In genomic region chr4:11805837-11806236, GRCh38 we compare ENCODE assay signal across 8 cellular contexts.
A peak's percentile ranks its signal among the peaks of the same experiment; 100 is the strongest.
DNase-seq lines count a peak whose midpoint lies in the region; ATAC-seq and TF ChIP-seq lines count a peak whose summit lies in the region.

No MANE protein-coding gene starts in this region.

- H3K4me3 ChIP-seq in GM12865 (ENCODE audit: low read depth, low read length) (no peak overlapping the region), upper lobe of right lung (no peak overlapping the region)

- H3K27me3 ChIP-seq in upper lobe of right lung, result no peaks in the 10 kb centered on the region

- H3K4me1 ChIP-seq in upper lobe of right lung, result no peaks in the 10 kb centered on the region

- H3K27me3 Mint-ChIP-seq in activated T-helper 2 cell treated with anti-CD3 and anti-CD28 coated beads, Interferon-gamma antibody, Interleukin-2, Interleukin-4, amounts not matched to agents 10 μg/mL and 5 μg/mL and 100 μg/mL, durations not matched to agents 14 hours and 24 hours and 36 hours (ENCODE audit: low read depth), result no peaks in the 10 kb centered on the region
- no peaks in the 10 kb centered on the region for H3K27me3 Mint-ChIP-seq in activated CD4-positive, alpha-beta memory T cell treated with anti-CD3 and anti-CD28 coated beads, Interleukin-2, amount 10 ng/mL, durations not matched to agents 7 days and 5 days

- no peak overlapping the region for H3K27ac Mint-ChIP-seq in activated T-helper 2 cell treated with anti-CD3 and anti-CD28 coated beads, Interferon-gamma antibody, Interleukin-2, Interleukin-4, amounts not matched to agents 10 μg/mL and 5 μg/mL and 100 μg/mL, durations not matched to agents 14 hours and 24 hours and 36 hours
- H3K27ac Mint-ChIP-seq in activated CD4-positive, alpha-beta memory T cell treated with anti-CD3 and anti-CD28 coated beads, Interleukin-2, amount 10 ng/mL, durations not matched to agents 7 days and 5 days, result no peak overlapping the region

- no peaks in the 10 kb centered on the region for H3K4me1 Mint-ChIP-seq in activated T-helper 2 cell treated with anti-CD3 and anti-CD28 coated beads, Interferon-gamma antibody, Interleukin-2, Interleukin-4, amounts not matched to agents 10 μg/mL and 5 μg/mL and 100 μg/mL, durations not matched to agents 14 hours and 24 hours and 36 hours (ENCODE audit: low read depth)
- H3K4me1 Mint-ChIP-seq in activated CD4-positive, alpha-beta memory T cell treated with anti-CD3 and anti-CD28 coated beads, Interleukin-2, amount 10 ng/mL, durations not matched to agents 7 days and 5 days, result no peaks in the 10 kb centered on the region

- POLR2A ChIA-PET in activated CD4-positive, alpha-beta memory T cell treated with anti-CD3 and anti-CD28 coated beads, Interleukin-2, amount 10 ng/mL, durations not matched to agents 7 days and 5 days (lab: Charles Lee), result no interaction called here

- no peaks in the 10 kb centered on the region for H3K9me3 ChIP-seq in upper lobe of right lung

- CTCF ChIA-PET in activated CD4-positive, alpha-beta memory T cell treated with anti-CD3 and anti-CD28 coated beads, Interleukin-2, amount 10 ng/mL, durations not matched to agents 7 days and 5 days (lab: Charles Lee), result no interaction called here

- no peaks in the 10 kb centered on the region for H3K36me3 ChIP-seq in upper lobe of right lung

- ATAC-seq in HG03565 (IDR thresholded peaks at IDR 0.05; ENCODE audit: unreplicated experiment) (peak; percentile 49), upper lobe of right lung (peak; percentile 91), HG03439 (IDR thresholded peaks at IDR 0.05; ENCODE audit: unreplicated experiment) (no peak)

- no peak overlapping the region for H3K4me3 Mint-ChIP-seq in activated T-helper 2 cell treated with anti-CD3 and anti-CD28 coated beads, Interferon-gamma antibody, Interleukin-2, Interleukin-4, amounts not matched to agents 10 μg/mL and 5 μg/mL and 100 μg/mL, durations not matched to agents 14 hours and 24 hours and 36 hours (ENCODE audit: low read depth)
- H3K4me3 Mint-ChIP-seq in activated CD4-positive, alpha-beta memory T cell treated with anti-CD3 and anti-CD28 coated beads, Interleukin-2, amount 10 ng/mL, durations not matched to agents 7 days and 5 days, result no peak overlapping the region

- H3K36me3 Mint-ChIP-seq in activated T-helper 2 cell treated with anti-CD3 and anti-CD28 coated beads, Interferon-gamma antibody, Interleukin-2, Interleukin-4, amounts not matched to agents 10 μg/mL and 5 μg/mL and 100 μg/mL, durations not matched to agents 14 hours and 24 hours and 36 hours (ENCODE audit: low read depth), result no peaks in the 10 kb centered on the region
- no peaks in the 10 kb centered on the region for H3K36me3 Mint-ChIP-seq in activated CD4-positive, alpha-beta memory T cell treated with anti-CD3 and anti-CD28 coated beads, Interleukin-2, amount 10 ng/mL, durations not matched to agents 7 days and 5 days (ENCODE audit: low read depth)

- DNase-seq in GM12865 (ENCODE audit: low read depth) (peak; percentile 6), SW 1271 (lab: John Stamatoyannopoulos, UW) (peak; percentile 4 to 42), hepatic stellate cell (ENCODE audit: low spot score) (peak; percentile 3), upper lobe of right lung (no peak)
- no peak for DNase-seq in activated T-helper 2 cell treated with anti-CD3 and anti-CD28 coated beads, Interferon-gamma antibody, Interleukin-2, Interleukin-4, amounts not matched to agents 10 μg/mL and 5 μg/mL and 100 μg/mL, durations not matched to agents 14 hours and 24 hours and 36 hours (ENCODE audit: low spot score)
- no peak for DNase-seq in activated CD4-positive, alpha-beta memory T cell treated with anti-CD3 and anti-CD28 coated beads, Interleukin-2, amount 10 ng/mL, durations not matched to agents 7 days and 5 days

- TF ChIP-seq CTCF in GM12865 (IDR thresholded peaks at IDR 0.05; ENCODE audit: insufficient read depth, low read depth, low read length, missing control alignments) (peak; percentile 26), upper lobe of right lung (IDR thresholded peaks at IDR 0.05) (peak; percentile 56)

- no peak overlapping the region for H3K27ac ChIP-seq in upper lobe of right lung

- no peaks in the 10 kb centered on the region for H3K9me3 Mint-ChIP-seq in activated T-helper 2 cell treated with anti-CD3 and anti-CD28 coated beads, Interferon-gamma antibody, Interleukin-2, Interleukin-4, amounts not matched to agents 10 μg/mL and 5 μg/mL and 100 μg/mL, durations not matched to agents 14 hours and 24 hours and 36 hours
- H3K9me3 Mint-ChIP-seq in activated CD4-positive, alpha-beta memory T cell treated with anti-CD3 and anti-CD28 coated beads, Interleukin-2, amount 10 ng/mL, durations not matched to agents 7 days and 5 days, result no peaks in the 10 kb centered on the region

- intact Hi-C loops in upper lobe of right lung (cut with DNase I), result no loop called here
- intact Hi-C loops in activated T-helper 2 cell treated with anti-CD3 and anti-CD28 coated beads, Interferon-gamma antibody, Interleukin-2, Interleukin-4, amounts not matched to agents 10 μg/mL and 5 μg/mL and 100 μg/mL, durations not matched to agents 14 hours and 24 hours and 36 hours (cut with micrococcal nuclease), result no loop called here

Comparison
In these comparisons a context has a peak if more than half of its experiments do, and no peak if none do; other contexts are left out.
1. DNase-seq: peak in GM12865 (single experiment), SW 1271 (2 of 2) and hepatic stellate cell (single experiment); none in upper lobe of right lung (single experiment), activated T-helper 2 cell treated with anti-CD3 and anti-CD28 coated beads, Interferon-gamma antibody, Interleukin-2, Interleukin-4, amounts not matched to agents 10 μg/mL and 5 μg/mL and 100 μg/mL, durations not matched to agents 14 hours and 24 hours and 36 hours (single experiment) and activated CD4-positive, alpha-beta memory T cell treated with anti-CD3 and anti-CD28 coated beads, Interleukin-2, amount 10 ng/mL, durations not matched to agents 7 days and 5 days (single experiment).